ENCODE assay signal across 8 cellular contexts in genomic region chr2:27070653-27071276, GRCh38. TPM values are rescaled to one million over a fixed set of nuclear protein-coding genes. Genes with fewer than 3 reads are reported as not detected.
DNase-seq lines count a peak whose midpoint lies in the region; ATAC-seq and TF ChIP-seq lines count a peak whose summit lies in the region.

No MANE protein-coding gene starts in this region.

- H3K4me3 ChIP-seq in CD4-positive, CD25-positive, alpha-beta regulatory T cell (ENCODE audit: low read depth, low read length) = peak overlapping the region; percentile 92
- H3K4me3 ChIP-seq in Jurkat, Clone E6-1 (ENCODE audit: low read length) = peak overlapping the region; percentile 97

- H3K36me3 ChIP-seq in CD4-positive, CD25-positive, alpha-beta regulatory T cell (ENCODE audit: control insufficient read depth, insufficient read depth, low read length) = peaks cover 19% of the 10 kb centered on the region

- H3K27ac ChIP-seq in CD4-positive, CD25-positive, alpha-beta regulatory T cell (ENCODE audit: insufficient read depth, low read length, poor library complexity, severe bottlenecking) = peak overlapping the region; percentile 91

- TF ChIP-seq CTCF in nephron progenitor cell (IDR thresholded peaks at IDR 0.05) = no peak
- TF ChIP-seq CTCF in GM20000 (IDR thresholded peaks at IDR 0.05; ENCODE audit: extremely low read depth, missing control alignments) = no peak

- DNase-seq in CD4-positive, CD25-positive, alpha-beta regulatory T cell = no peak
- no peak for DNase-seq in Jurkat, Clone E6-1 (ENCODE audit: low read depth, low spot score)
- DNase-seq in dermis blood vessel endothelial cell = peak; percentile 11
- no peak for DNase-seq in nephron progenitor cell
- DNase-seq in NCI-H187 (lab: John Stamatoyannopoulos, UW) = no peak
- DNase-seq in GM20000 (ENCODE audit: low spot score) = no peak
- no peak for DNase-seq in NCI-H2227 (lab: John Stamatoyannopoulos, UW; ENCODE audit: unreplicated experiment)

- peaks cover 7 to 82% (median 48%) of the 10 kb centered on the region in 4 donors for H3K4me1 Mint-ChIP-seq in CD4-positive, CD25-positive, alpha-beta regulatory T cell
- H3K4me1 Mint-ChIP-seq in nephron progenitor cell = peaks cover 67% of the 10 kb centered on the region

- H3K27me3 ChIP-seq in CD4-positive, CD25-positive, alpha-beta regulatory T cell (ENCODE audit: control insufficient read depth, insufficient read depth, low read length) = no peaks in the 10 kb centered on the region

- peak in 1 of 2 donors; percentile 0 for ATAC-seq in CD4-positive, CD25-positive, alpha-beta regulatory T cell (ENCODE audit: low read depth in 2 of 2)
- ATAC-seq in GM19324 (IDR thresholded peaks at IDR 0.05; ENCODE audit: low FRiP score, unreplicated experiment) = no peak

- peak overlapping the region; percentile 92 to 99 (median 97) for H3K4me3 Mint-ChIP-seq in CD4-positive, CD25-positive, alpha-beta regulatory T cell
- H3K4me3 Mint-ChIP-seq in nephron progenitor cell = peak overlapping the region; percentile 99

- H3K9me3 Mint-ChIP-seq in CD4-positive, CD25-positive, alpha-beta regulatory T cell = no peaks in the 10 kb centered on the region
- no peaks in the 10 kb centered on the region for H3K9me3 Mint-ChIP-seq in nephron progenitor cell

- H3K27ac Mint-ChIP-seq in CD4-positive, CD25-positive, alpha-beta regulatory T cell = peak overlapping the region; percentile 94 to 98 (median 97)
- peak overlapping the region; percentile 98 for H3K27ac Mint-ChIP-seq in nephron progenitor cell

- H3K27me3 Mint-ChIP-seq in CD4-positive, CD25-positive, alpha-beta regulatory T cell = no peaks in the 10 kb centered on the region
- peaks cover 3% of the 10 kb centered on the region for H3K27me3 Mint-ChIP-seq in nephron progenitor cell (ENCODE audit: low read depth, poor library complexity)

- peaks cover 21% of the 10 kb centered on the region for H3K36me3 Mint-ChIP-seq in CD4-positive, CD25-positive, alpha-beta regulatory T cell
- H3K36me3 Mint-ChIP-seq in nephron progenitor cell (ENCODE audit: low read depth) = peaks cover 48% of the 10 kb centered on the region

- no peaks in the 10 kb centered on the region for H3K9me3 ChIP-seq in CD4-positive, CD25-positive, alpha-beta regulatory T cell (ENCODE audit: control insufficient read depth in 2 of 2, low read length in 2 of 2)

- H3K4me1 ChIP-seq in CD4-positive, CD25-positive, alpha-beta regulatory T cell (ENCODE audit: control insufficient read depth, insufficient read depth, low read length, poor library complexity, severe bottlenecking) = peaks cover 44% of the 10 kb centered on the region

RNA-seq across cellular contexts. Expression of gene OST4, which starts 0.7 kb away (rescaled TPM):
- total RNA-seq in CD4-positive, CD25-positive, alpha-beta regulatory T cell = 279 TPM
- 1,000 to 10,000 TPM in 1 of 4 donors, 100 to 1,000 TPM in 3; 827 to 1,033 (median 916) TPM for polyA plus RNA-seq in CD4-positive, CD25-positive, alpha-beta regulatory T cell
- 389 TPM for polyA plus RNA-seq in Jurkat, Clone E6-1 (2012; ENCODE audit: insufficient read depth, insufficient read length)
- total RNA-seq in dermis blood vessel endothelial cell = 323 and 569 TPM in 2 replicates

RNA-seq across cellular contexts. Expression of gene EMILIN1, which starts 7.7 kb away (rescaled TPM):
- total RNA-seq in CD4-positive, CD25-positive, alpha-beta regulatory T cell = 0.22 TPM
- polyA plus RNA-seq in CD4-positive, CD25-positive, alpha-beta regulatory T cell = 1 to 10 TPM in 2 of 4 donors, under 1 TPM in 2; 0.33 to 1.5 (median 0.94) TPM
- 1.4 TPM for polyA plus RNA-seq in Jurkat, Clone E6-1 (2012; ENCODE audit: insufficient read depth, insufficient read length)
- total RNA-seq in dermis blood vessel endothelial cell = 33.7 and 41.9 TPM in 2 replicates

RNA-seq across cellular contexts. Expression of gene KHK, which starts 15.8 kb away (rescaled TPM):
- total RNA-seq in CD4-positive, CD25-positive, alpha-beta regulatory T cell = 5.3 TPM
- polyA plus RNA-seq in CD4-positive, CD25-positive, alpha-beta regulatory T cell = 1 to 10 TPM; 3.4 to 6.6 (median 6.0) TPM
- polyA plus RNA-seq in Jurkat, Clone E6-1 (2012; ENCODE audit: insufficient read depth, insufficient read length) = 16.0 TPM
- total RNA-seq in dermis blood vessel endothelial cell = 4.8 and 5.5 TPM in 2 replicates

RNA-seq across cellular contexts. Expression of gene AGBL5, which starts 19.3 kb away (rescaled TPM):
- 9.5 TPM for total RNA-seq in CD4-positive, CD25-positive, alpha-beta regulatory T cell
- polyA plus RNA-seq in CD4-positive, CD25-positive, alpha-beta regulatory T cell = 10 to 100 TPM in 1 of 4 donors, 1 to 10 TPM in 3; 8.9 to 11.3 (median 9.2) TPM
- 42.4 TPM for polyA plus RNA-seq in Jurkat, Clone E6-1 (2012; ENCODE audit: insufficient read depth, insufficient read length)
- 17.0 and 19.7 TPM in 2 replicates for total RNA-seq in dermis blood vessel endothelial cell

RNA-seq across cellular contexts. Expression of gene TMEM214, which starts 38.0 kb away (rescaled TPM):
- total RNA-seq in CD4-positive, CD25-positive, alpha-beta regulatory T cell = 43.3 TPM
- 10 to 100 TPM; 17.6 to 21.9 (median 20.3) TPM for polyA plus RNA-seq in CD4-positive, CD25-positive, alpha-beta regulatory T cell
- polyA plus RNA-seq in Jurkat, Clone E6-1 (2012; ENCODE audit: insufficient read depth, insufficient read length) = 39.2 TPM
- total RNA-seq in dermis blood vessel endothelial cell = 23.5 and 33.4 TPM in 2 replicates

Comparison
In these comparisons a context has a peak if more than half of its experiments do, and no peak if none do; other contexts are left out.
1. RNA of gene EMILIN1, which starts 7.7 kb away (total RNA-seq): 33.7 to 41.9 TPM in dermis blood vessel endothelial cell; 0.22 TPM in CD4-positive, CD25-positive, alpha-beta regulatory T cell (single experiment); every median in the first group is over 10 times any median in the second.